ENCODE assay signal across 9 cellular contexts in the genomic region with DNA sequence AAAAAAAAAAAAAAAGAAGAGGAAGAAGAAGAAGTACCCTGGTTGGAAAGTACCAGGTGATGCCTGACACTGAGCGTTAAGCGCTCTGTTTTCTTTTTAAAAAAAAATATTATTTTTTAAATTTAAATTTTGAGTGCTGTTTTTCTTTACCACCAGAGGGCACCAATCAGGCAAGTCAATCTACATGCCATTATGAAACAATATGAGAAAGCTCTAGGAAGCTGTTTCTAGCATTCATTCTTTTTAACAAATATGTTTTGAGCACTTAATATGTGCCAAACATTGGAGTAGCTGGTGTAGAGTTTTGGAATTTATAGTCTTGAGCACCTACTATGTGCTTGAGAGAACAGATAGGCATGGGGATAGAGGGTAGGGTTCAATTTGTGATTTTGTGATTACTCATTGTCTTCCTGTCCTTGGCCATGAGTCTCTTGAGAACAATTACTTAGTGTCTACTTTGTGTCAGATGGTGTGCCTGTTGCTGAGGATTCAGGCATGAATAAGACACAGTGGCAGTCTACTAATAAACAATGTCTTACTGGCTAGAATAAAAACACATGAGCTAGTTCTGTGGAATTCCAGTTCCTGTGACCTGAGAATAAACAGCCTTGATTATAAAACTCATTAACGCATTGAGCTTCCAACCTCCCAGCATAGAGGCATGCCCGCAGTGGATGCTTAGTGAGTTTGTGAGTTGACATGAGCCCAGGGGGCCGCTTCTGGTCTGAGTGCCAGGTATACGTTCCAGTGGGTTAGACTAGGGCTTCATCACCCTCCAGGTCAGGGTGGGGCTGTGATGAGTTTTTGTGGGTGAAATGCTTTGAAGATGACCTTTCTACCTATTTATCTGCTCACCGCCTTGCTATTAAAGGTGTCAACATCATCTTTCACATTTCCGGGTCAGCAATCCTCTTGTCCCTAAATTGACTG. TPM values are rescaled to one million over a fixed set of nuclear protein-coding genes. Genes with fewer than 3 reads are reported as not detected.
DNase-seq lines count a peak whose midpoint lies in the region; ATAC-seq, FAIRE-seq and TF ChIP-seq lines count a peak whose summit lies in the region.
"Had no signal": no experiment of that assay in that cellular context is flagged by ENCODE, and none has a peak within 500 bp of the region (broad histone marks: within the 10 kb centered on the region; RNA-seq: fewer than 3 reads in every experiment).

No MANE protein-coding gene starts in this region.

- H3K9ac ChIP-seq in keratinocyte (ENCODE audit: control insufficient read depth, extremely low read depth, insufficient read depth, low read length) = peak overlapping the region; percentile 51

- H3K4me1 ChIP-seq in keratinocyte (ENCODE audit: control insufficient read depth, extremely low read depth, insufficient read depth, low read length) = peaks cover 34% of the 10 kb centered on the region
- H3K4me1 ChIP-seq in stomach = peaks cover 11 to 39% (median 31%) of the 10 kb centered on the region in 4 donors
- H3K4me1 ChIP-seq: SJCRH30 had no signal

- no peak overlapping the region for H3K4me3 ChIP-seq in astrocyte of the spinal cord (ENCODE audit: low read depth, low read length)
- H3K4me3 ChIP-seq in keratinocyte (ENCODE audit: control insufficient read depth in 2 of 3, extremely low read depth in 1 of 3, insufficient read depth in 2 of 3, low read depth in 1 of 3, low read length in 3 of 3) = peak overlapping the region in 1 of 3 experiments; percentile 25
- no peak overlapping the region for H3K4me3 ChIP-seq in stomach
- H3K4me3 ChIP-seq: SJCRH30 had no signal

- H4K20me1 ChIP-seq in keratinocyte (ENCODE audit: control insufficient read depth, extremely low read depth, insufficient read depth, low read length) = peaks cover 3% of the 10 kb centered on the region

- peak overlapping the region; percentile 24 for H2AFZ ChIP-seq in keratinocyte (ENCODE audit: control insufficient read depth, low read length)

- ATAC-seq in GM21526 (IDR thresholded peaks at IDR 0.05; ENCODE audit: low FRiP score, unreplicated experiment) = no peak
- no peak for ATAC-seq in HG02981 (IDR thresholded peaks at IDR 0.05; ENCODE audit: unreplicated experiment)

- peaks cover 18% of the 10 kb centered on the region for H3K79me2 ChIP-seq in keratinocyte (ENCODE audit: control insufficient read depth, insufficient read depth, low read length)

- peak; percentile 56; the same call in 2 of the 3 replicates for TF ChIP-seq CTCF in GM12872 (IDR thresholded peaks at IDR 0.05; ENCODE audit: insufficient read depth, low read depth, low read length)
- peak; percentile 64 for TF ChIP-seq CTCF in astrocyte of the spinal cord (IDR thresholded peaks at IDR 0.05; ENCODE audit: low read depth, low read length)
- peak in 2 of 3 experiments; percentile 34 to 53 for TF ChIP-seq CTCF in keratinocyte (optimal IDR thresholded peaks at IDR 0.05 in 1 of 3, IDR thresholded peaks at IDR 0.05 in 1 of 3, conservative IDR thresholded peaks at IDR 0.05 in 1 of 3; ENCODE audit: extremely low read depth in 1 of 3, insufficient read depth in 2 of 3, low read length in 3 of 3)
- peak in 5 of 7 experiments; percentile 35 to 78 (median 53) for TF ChIP-seq CTCF in stomach (IDR thresholded peaks at IDR 0.05)

- H3K27me3 ChIP-seq in keratinocyte (ENCODE audit: control insufficient read depth, extremely low read depth, insufficient read depth, low read length) = no peaks in the 10 kb centered on the region
- no peaks in the 10 kb centered on the region for H3K27me3 ChIP-seq in stomach
- H3K27me3 ChIP-seq: SJCRH30 had no signal

- no peak for TF ChIP-seq POLR2A in stomach (IDR thresholded peaks at IDR 0.05)

- H3K36me3 ChIP-seq in keratinocyte (ENCODE audit: control insufficient read depth in 2 of 2, extremely low read depth in 1 of 2, insufficient read depth in 2 of 2, low read length in 2 of 2) = no peaks in the 10 kb centered on the region
- no peaks in the 10 kb centered on the region for H3K36me3 ChIP-seq in stomach

- WGBS in stomach, 5 donors = 52 to 61% (median 58%) methylated on average over 8 of the region's 8 CpGs

- in situ Hi-C loops in astrocyte of the spinal cord (cut with HindIII; ENCODE audit: low sequenced_read_pairs) = no loop called here

- peak overlapping the region; percentile 37 for H3K4me2 ChIP-seq in keratinocyte (ENCODE audit: control insufficient read depth, extremely low read depth, insufficient read depth, low read depth, low read length)

- H3K9me3 ChIP-seq in keratinocyte (ENCODE audit: control insufficient read depth, low read depth, low read length) (no peaks in the 10 kb centered on the region), stomach (no peaks in the 10 kb centered on the region)
- H3K9me3 ChIP-seq: SJCRH30 had no signal

- dilution Hi-C loops in keratinocyte (cut with MboI; ENCODE audit: extremely low pct_ligation_motif_present, low sequenced_read_pairs) = no loop called here

- peak; percentile 65 for DNase-seq in AG20443 (ENCODE audit: low spot score)
- peak; percentile 31 for DNase-seq in NCI-H460 (ENCODE audit: extremely low read depth, low read depth)
- peak; percentile 69 for DNase-seq in astrocyte of the spinal cord (ENCODE audit: low read depth, low spot score)
- DNase-seq in keratinocyte (ENCODE audit: low read depth, low spot score) = peak; percentile 92
- DNase-seq in stomach = no peak

- peak; percentile 94 for FAIRE-seq in keratinocyte (lab: Jason Lieb, UNC)

- intact Hi-C loops in stomach (cut with DNase I; ENCODE audit: low total_unique reads) = loop anchor here (5.0 kb wide), 1 partner anchor 38 kb away; no protein-coding TSS in a partner anchor

- no peak for TF ChIP-seq EP300 in stomach (IDR thresholded peaks at IDR 0.05)

- H3K27ac ChIP-seq in keratinocyte (ENCODE audit: control insufficient read depth, insufficient read depth, low read length) (peak overlapping the region; percentile 97), stomach (peak overlapping the region; percentile 7 to 100 (median 100))
- H3K27ac ChIP-seq: SJCRH30 had no signal

- no peaks in the 10 kb centered on the region for H3K9me1 ChIP-seq in keratinocyte (ENCODE audit: control insufficient read depth, extremely low read depth, insufficient read depth, low read length)

RNA-seq across cellular contexts. Expression of gene UBE2R2, which starts 3.0 kb away (rescaled TPM):
- 15.0 and 16.9 TPM in 2 replicates for total RNA-seq in NCI-H460 (2014; rRNA removed; shearing (Covaris generic))
- 7.7 and 10.8 TPM in 2 replicates for polyA plus RNA-seq in NCI-H460 (2014; cell fraction: nucleus; rRNA removed)
- polyA plus RNA-seq in keratinocyte (11.5 to 39.7 TPM (median 20.5 TPM) in 3 replicates), stomach (10 to 100 TPM; 14.1 to 28.6 (median 14.9) TPM)
- 36.0 TPM for polyA plus RNA-seq in keratinocyte (2011; ENCODE audit: low read depth)
- polyA plus RNA-seq in keratinocyte (2011; cell fraction: cytosol; rRNA removed) = 26.4 and 39.9 TPM in 2 replicates
- 24.6 and 28.7 TPM in 2 replicates for polyA plus RNA-seq in keratinocyte (2011; cell fraction: nucleus; rRNA removed)
- 35.9 and 60.3 TPM in 2 replicates for polyA plus RNA-seq in keratinocyte (2012; ENCODE audit: low replicate concordance)
- 15.0 to 24.3 TPM (median 18.9 TPM) in 3 replicates for polyA minus RNA-seq in keratinocyte
- 18.6 TPM for polyA minus RNA-seq in keratinocyte (2011; cell fraction: cytosol; rRNA and poly(A)+ RNA removed)
- polyA minus RNA-seq in keratinocyte (2011; cell fraction: nucleus; rRNA and poly(A)+ RNA removed) = 12.5 and 23.7 TPM in 2 replicates
- 100 to 1,000 TPM in 1 of 5 donors, 10 to 100 TPM in 3, 1 to 10 TPM in 1; 6.4 to 117 (median 25.9) TPM for total RNA-seq in stomach

RNA-seq across cellular contexts. Expression of gene PRSS3, which starts 18.6 kb away (rescaled TPM):
- not detected in 2 replicates for total RNA-seq in NCI-H460 (2014; rRNA removed; shearing (Covaris generic))
- not detected in 2 replicates for polyA plus RNA-seq in NCI-H460 (2014; cell fraction: nucleus; rRNA removed)
- 5.9 to 34.6 TPM (median 9.1 TPM) in 3 replicates for polyA plus RNA-seq in keratinocyte
- 39.8 TPM for polyA plus RNA-seq in keratinocyte (2011; ENCODE audit: low read depth)
- 9.5 and 14.0 TPM in 2 replicates for polyA plus RNA-seq in keratinocyte (2011; cell fraction: cytosol; rRNA removed)
- polyA plus RNA-seq in keratinocyte (2011; cell fraction: nucleus; rRNA removed) = 4.1 and 4.2 TPM in 2 replicates
- 60.7 and 196 TPM in 2 replicates for polyA plus RNA-seq in keratinocyte (2012; ENCODE audit: low replicate concordance)
- polyA minus RNA-seq in keratinocyte = 6.1 to 31.9 TPM (median 9.3 TPM) in 3 replicates
- polyA minus RNA-seq in keratinocyte (2011; cell fraction: cytosol; rRNA and poly(A)+ RNA removed) = 5.6 TPM
- polyA minus RNA-seq in keratinocyte (2011; cell fraction: nucleus; rRNA and poly(A)+ RNA removed) = 0.74 and 1.5 TPM in 2 replicates
- total RNA-seq in stomach = 10 to 100 TPM in 2 of 5 donors, 1 to 10 TPM in 2, not detected in 1; 1.8 to 91.2 (median 11.6) TPM
- polyA plus RNA-seq in stomach = 10 to 100 TPM; 10.7 to 68.1 (median 21.9) TPM
- total RNA-seq: SJCRH30 had no signal
